Comparison of ENCODE assay signal across 25 cellular contexts in the genomic region with DNA sequence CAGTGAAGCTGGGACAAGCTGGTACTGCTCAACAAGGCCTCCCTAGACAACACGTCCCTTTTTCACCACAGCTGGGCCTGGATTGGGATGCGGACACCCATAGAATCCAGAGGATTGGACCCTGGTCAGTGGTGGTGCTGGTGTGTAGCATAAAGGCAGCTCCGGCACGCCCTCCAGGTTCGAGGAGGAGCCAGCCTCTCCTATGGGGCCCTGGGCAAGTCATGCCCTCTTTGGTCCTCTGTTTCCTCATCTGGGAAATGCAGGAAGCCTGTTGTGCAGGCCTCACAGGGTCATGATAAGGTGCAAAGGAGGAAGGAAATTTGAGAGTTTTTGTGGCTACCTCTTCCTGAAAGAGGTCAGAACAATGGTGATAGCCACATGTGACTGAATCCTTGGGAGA.
"Had no signal": no experiment of that assay in that cellular context is flagged by ENCODE, and none has a peak within 500 bp of the region (broad histone marks: within the 10 kb centered on the region; RNA-seq: fewer than 3 reads in every experiment).

No MANE protein-coding gene starts in this region.

- DNase-seq: naive thymus-derived CD4-positive, alpha-beta T cell; natural killer cell; occipital lobe; ovary; psoas muscle; stimulated activated CD4-positive, alpha-beta T cell treated with anti-CD3 and anti-CD28 coated beads, Interleukin-15, amount 100 ng/mL, for 24 hours; stimulated activated CD4-positive, alpha-beta T cell treated with anti-CD3 and anti-CD28 coated beads, Interleukin-2, amount 100 ng/mL, for 24 hours; stimulated activated CD4-positive, alpha-beta T cell treated with anti-CD3 and anti-CD28 coated beads, Interleukin-2, amount 100 ng/mL, for 48 hours; stimulated activated CD4-positive, alpha-beta T cell treated with anti-CD3 and anti-CD28 coated beads, Interleukin-4, amount 100 ng/mL, for 24 hours; stimulated activated naive B cell treated with anti-CD40 and anti-IgM and Interleukin-4, amounts not matched to agents 10 μg/mL and 1 μg/mL and 100 μg/mL, for 72 hours; stimulated activated naive CD4-positive, alpha-beta T cell treated with Interleukin-2 at 50 U/mL for 16 hours; stomach; thyroid gland; trophoblast cell; upper lobe of left lung had no signal

- H3K4me1 ChIP-seq: neural progenitor cell, parathyroid adenoma, psoas muscle, stomach, thyroid gland, tibial nerve, upper lobe of left lung, vagina had no signal

- H3K36me3 ChIP-seq: neural progenitor cell, ovary, stomach, thoracic aorta, thyroid gland, tibial nerve, upper lobe of left lung, vagina had no signal

- ATAC-seq: naive thymus-derived CD4-positive, alpha-beta T cell; natural killer cell; psoas muscle; right cardiac atrium; sciatic nerve; stimulated activated effector memory CD8-positive, alpha-beta T cell treated with anti-CD3 and anti-CD28 coated beads, Interleukin-12 subunit alpha, Interleukin-12 subunit beta, amount 100 ng/mL, for 72 hours; stimulated activated naive B cell treated with anti-CD40 and anti-IgM and Interleukin-4, amounts not matched to agents 10 μg/mL and 1 μg/mL and 100 μg/mL, for 72 hours had no signal

- H3K9me3 ChIP-seq: ovary, psoas muscle, thoracic aorta, thyroid gland, vagina had no signal

- H3K4me3 ChIP-seq: neural progenitor cell, ovary, psoas muscle, skin epidermis, smooth muscle cell, stomach, thoracic aorta, thyroid gland, tibial nerve, upper lobe of left lung, vagina had no signal

- H3K27ac ChIP-seq: neural progenitor cell, ovary, parathyroid adenoma, psoas muscle, skin epidermis, stomach, thoracic aorta, thyroid gland, tibial nerve, upper lobe of left lung, vagina had no signal

- H3K27me3 ChIP-seq: neural progenitor cell, ovary, stomach, thyroid gland, tibial nerve, upper lobe of left lung, vagina had no signal
